In genomic region chr6:142440603-142441293, GRCh38 we compare ENCODE assay signal across 20 cellular contexts.
"Had no signal": no experiment of that assay in that cellular context is flagged by ENCODE, and none has a peak within 500 bp of the region (broad histone marks: within the 10 kb centered on the region; RNA-seq: fewer than 3 reads in every experiment).

No MANE protein-coding gene starts in this region.

- H3K4me1 Mint-ChIP-seq: activated CD4-positive, alpha-beta memory T cell treated with anti-CD3 and anti-CD28 coated beads, Interleukin-2, amount 10 ng/mL, durations not matched to agents 7 days and 5 days; activated CD8-positive, alpha-beta memory T cell treated with anti-CD3 and anti-CD28 coated beads, Interleukin-2, amount 10 ng/mL, durations not matched to agents 7 days and 5 days had no signal

- H3K27me3 Mint-ChIP-seq: activated naive CD8-positive, alpha-beta T cell had no signal

- ATAC-seq: activated CD8-positive, alpha-beta memory T cell treated with anti-CD3 and anti-CD28 coated beads, Interleukin-2, amount 10 ng/mL, durations not matched to agents 7 days and 5 days; left lung; psoas muscle; right cardiac atrium; upper lobe of right lung had no signal

- DNase-seq: activated CD4-positive, alpha-beta memory T cell treated with anti-CD3 and anti-CD28 coated beads, Interleukin-2, amount 10 ng/mL, durations not matched to agents 7 days and 5 days; activated CD4-positive, alpha-beta T cell treated with anti-CD3 and anti-CD28 coated beads for 48 hours; activated CD4-positive, CD25-positive, alpha-beta regulatory T cell; activated CD8-positive, alpha-beta memory T cell treated with anti-CD3 and anti-CD28 coated beads, Interleukin-2, amount 10 ng/mL, durations not matched to agents 7 days and 5 days; dermis blood vessel endothelial cell; effector memory CD4-positive, alpha-beta T cell; left lung; ovary; psoas muscle; right cardiac atrium; small intestine; stimulated activated CD4-positive, alpha-beta T cell treated with anti-CD3 and anti-CD28 coated beads, Interleukin-15, amount 100 ng/mL, for 24 hours; stimulated activated CD4-positive, alpha-beta T cell treated with anti-CD3 and anti-CD28 coated beads, Interleukin-4, amount 100 ng/mL, for 1 hour; stomach; testis; upper lobe of right lung had no signal

- H3K4me3 ChIP-seq: cardiac muscle cell, hepatocyte, left lung, ovary, psoas muscle, stomach, testis, upper lobe of right lung had no signal

- H3K79me2 ChIP-seq: hepatocyte had no signal

- H3K36me3 ChIP-seq: cardiac muscle cell, ovary, stomach, upper lobe of right lung had no signal

- H3K4me3 Mint-ChIP-seq: activated CD4-positive, alpha-beta memory T cell treated with anti-CD3 and anti-CD28 coated beads, Interleukin-2, amount 10 ng/mL, durations not matched to agents 7 days and 5 days; activated CD8-positive, alpha-beta memory T cell treated with anti-CD3 and anti-CD28 coated beads, Interleukin-2, amount 10 ng/mL, durations not matched to agents 7 days and 5 days; activated naive CD8-positive, alpha-beta T cell; neural crest cell had no signal

- H3K9me3 Mint-ChIP-seq: activated CD4-positive, alpha-beta memory T cell treated with anti-CD3 and anti-CD28 coated beads, Interleukin-2, amount 10 ng/mL, durations not matched to agents 7 days and 5 days; neural crest cell had no signal

- H3K4me1 ChIP-seq: left lung, psoas muscle, stomach, testis, upper lobe of right lung had no signal

- H3K27me3 ChIP-seq: cardiac muscle cell, hepatocyte, left lung, ovary, stomach, testis, upper lobe of right lung had no signal

- H3K4me2 ChIP-seq: hepatocyte had no signal

- H3K9me3 ChIP-seq: left lung, ovary, psoas muscle, stomach, testis, upper lobe of right lung had no signal

- H3K36me3 Mint-ChIP-seq: activated CD8-positive, alpha-beta memory T cell treated with anti-CD3 and anti-CD28 coated beads, Interleukin-2, amount 10 ng/mL, durations not matched to agents 7 days and 5 days; activated naive CD8-positive, alpha-beta T cell had no signal

- H2AFZ ChIP-seq: hepatocyte had no signal

- H3K27ac Mint-ChIP-seq: activated CD4-positive, alpha-beta memory T cell treated with anti-CD3 and anti-CD28 coated beads, Interleukin-2, amount 10 ng/mL, durations not matched to agents 7 days and 5 days; activated CD8-positive, alpha-beta memory T cell treated with anti-CD3 and anti-CD28 coated beads, Interleukin-2, amount 10 ng/mL, durations not matched to agents 7 days and 5 days; activated naive CD8-positive, alpha-beta T cell had no signal

- H3K27ac ChIP-seq: cardiac muscle cell, hepatocyte, left lung, ovary, psoas muscle, stomach, testis, upper lobe of right lung had no signal
